ENCODE assay signal across 8 cellular contexts in the genomic region with DNA sequence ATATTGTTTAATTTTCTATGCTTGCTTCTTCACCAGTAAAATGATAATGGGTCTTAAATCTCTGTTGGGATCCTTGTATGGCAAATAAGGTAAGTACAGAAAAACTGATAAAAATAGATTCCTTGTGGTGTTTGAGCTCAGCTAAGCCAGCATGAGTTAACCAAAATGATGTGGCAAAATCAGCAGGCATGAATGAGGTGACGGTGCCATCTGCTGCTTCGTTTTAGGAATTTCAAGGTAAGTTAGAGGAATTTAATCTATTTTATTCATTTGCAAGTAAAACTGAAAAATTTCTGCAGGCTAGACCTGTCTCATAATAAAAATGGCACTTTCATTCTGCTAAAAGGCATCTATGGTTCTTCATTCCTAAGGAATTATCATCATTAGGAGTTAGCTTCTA. TPM values are rescaled to one million over a fixed set of nuclear protein-coding genes. Genes with fewer than 3 reads are reported as not detected.
DNase-seq lines count a peak whose midpoint lies in the region; ATAC-seq, FAIRE-seq and TF ChIP-seq lines count a peak whose summit lies in the region.

No MANE protein-coding gene starts in this region.

- no peaks in the 10 kb centered on the region for H3K9me3 Mint-ChIP-seq in activated naive CD4-positive, alpha-beta T cell treated with anti-CD3 and anti-CD28 coated beads for 36 hours

- no peak for TF ChIP-seq EP300 in sigmoid colon (IDR thresholded peaks at IDR 0.05)

- no peaks in the 10 kb centered on the region for H3K27me3 ChIP-seq in BJ (ENCODE audit: control insufficient read depth, insufficient read depth, low read length)
- no peaks in the 10 kb centered on the region for H3K27me3 ChIP-seq in heart left ventricle
- no peaks in the 10 kb centered on the region for H3K27me3 ChIP-seq in sigmoid colon

- H3K27ac ChIP-seq in heart left ventricle (no peak overlapping the region), sigmoid colon (no peak overlapping the region)

- H3K4me1 ChIP-seq in heart left ventricle (peaks cover 0 to 11% (median 6%) of the 10 kb centered on the region in 12 donors), sigmoid colon (peaks cover 0 to 13% (median 5%) of the 10 kb centered on the region in 4 donors)

- no peak overlapping the region for H3K4me3 Mint-ChIP-seq in activated naive CD4-positive, alpha-beta T cell treated with anti-CD3 and anti-CD28 coated beads for 36 hours

- ATAC-seq in heart left ventricle (peak in 2 of 4 donors; percentile 60 to 62), GM21515 (IDR thresholded peaks at IDR 0.05; ENCODE audit: unreplicated experiment) (no peak)

- H3K36me3 Mint-ChIP-seq in activated naive CD4-positive, alpha-beta T cell treated with anti-CD3 and anti-CD28 coated beads for 36 hours (ENCODE audit: low read depth): no peaks in the 10 kb centered on the region

- H3K27me3 Mint-ChIP-seq in activated naive CD4-positive, alpha-beta T cell treated with anti-CD3 and anti-CD28 coated beads for 36 hours (ENCODE audit: low read depth): peaks cover 2% of the 10 kb centered on the region

- peaks cover 2% of the 10 kb centered on the region for H3K4me1 Mint-ChIP-seq in activated naive CD4-positive, alpha-beta T cell treated with anti-CD3 and anti-CD28 coated beads for 36 hours (ENCODE audit: low read depth)

- no peaks in the 10 kb centered on the region for H3K9me3 ChIP-seq in heart left ventricle
- H3K9me3 ChIP-seq in sigmoid colon: no peaks in the 10 kb centered on the region

- POLR2A ChIA-PET in BJ (lab: Charles Lee): no interaction called here

- CTCF ChIA-PET in BJ (lab: Yijun Ruan, JAX): interaction anchor here (0.6 to 3.8 kb wide), 25 partner anchors 8 to 392 kb away, joined by 3 to 73 read pairs (median 5); partner anchors contain the start of genes CLEC12B, CLEC1A, CLEC7A and CLEC9A
- CTCF ChIA-PET in activated naive CD4-positive, alpha-beta T cell treated with anti-CD3 and anti-CD28 coated beads for 36 hours (lab: Charles Lee): interaction anchor here (0.7 to 3.3 kb wide), 27 partner anchors 10 to 397 kb away, joined by 3 to 21 read pairs (median 4); partner anchors contain the start of genes CLEC12B, CLEC1A, CLEC7A and CLEC9A

- no peak overlapping the region for H3K4me3 ChIP-seq in BJ (ENCODE audit: low read depth, low read length)
- no peak overlapping the region for H3K4me3 ChIP-seq in heart left ventricle
- H3K4me3 ChIP-seq in sigmoid colon: no peak overlapping the region

- H3K27ac Mint-ChIP-seq in activated naive CD4-positive, alpha-beta T cell treated with anti-CD3 and anti-CD28 coated beads for 36 hours: no peak overlapping the region

- TF ChIP-seq CTCF in BJ (IDR thresholded peaks at IDR 0.05; ENCODE audit: insufficient read depth, low read depth, low read length) (peak; percentile 58), heart left ventricle (IDR thresholded peaks at IDR 0.05) (peak in 11 of 12 donors; percentile 43 to 72 (median 67)), sigmoid colon (IDR thresholded peaks at IDR 0.05) (peak in 3 of 4 experiments; percentile 29 to 31 (median 30))

- intact Hi-C loops in activated naive CD4-positive, alpha-beta T cell treated with anti-CD3 and anti-CD28 coated beads for 36 hours (cut with micrococcal nuclease): loop anchor here (1.0 to 10.0 kb wide), 7 partner anchors 107 to 505 kb away; partner anchors contain the start of gene CLEC12B
- intact Hi-C loops in heart left ventricle (cut with DNase I) (loop anchor here in 8 of 10 donors (1.0 to 5.0 kb wide), 6 partner anchors 105 to 388 kb away; partner anchors contain the start of genes CLEC9A (in 2 of the 8) and CLEC12B (in 1 of the 8)), sigmoid colon (cut with DNase I) (loop anchor here (5.0 kb wide), 1 partner anchor 108 kb away; the partner anchor contains the start of gene CLEC9A)

- H3K36me3 ChIP-seq in BJ (ENCODE audit: control insufficient read depth, insufficient read depth, low read length) (no peaks in the 10 kb centered on the region), heart left ventricle (no peaks in the 10 kb centered on the region), sigmoid colon (no peaks in the 10 kb centered on the region)

- DNase-seq in BJ (ENCODE audit: low read depth): no peak
- DNase-seq in H54 (ENCODE audit: insufficient read length, low spot score): no peak
- peak; percentile 85 for DNase-seq in OCI-M1 (lab: John Stamatoyannopoulos, UW)
- peak; percentile 73 for DNase-seq in activated naive CD4-positive, alpha-beta T cell treated with anti-CD3 and anti-CD28 coated beads for 36 hours
- DNase-seq in heart left ventricle: peak in 3 of 5 donors; percentile 29 to 34 (median 33)
- no peak for DNase-seq in sigmoid colon
- no peak for DNase-seq in cortex of kidney (lab: John Stamatoyannopoulos, UW)

- FAIRE-seq in H54 (lab: Jason Lieb, UNC): peak; percentile 82

- TF ChIP-seq POLR2A in H54 (IDR thresholded peaks at IDR 0.05; ENCODE audit: low read depth, low read length) (no peak), heart left ventricle (IDR thresholded peaks at IDR 0.05) (no peak), sigmoid colon (IDR thresholded peaks at IDR 0.05) (no peak)

- WGBS in heart left ventricle, 4 donors: 12 to 25% (median 19%) methylated on average over 2 of the region's 2 CpGs
- 16 to 21% methylated on average over 2 of the region's 2 CpGs for WGBS in sigmoid colon, 2 donors

RNA-seq across cellular contexts. Expression of gene CLEC7A, which starts 10.0 kb away (rescaled TPM):
- not detected in 2 replicates for polyA plus RNA-seq in BJ (2011; rRNA removed)
- polyA minus RNA-seq in BJ (2011; rRNA and poly(A)+ RNA removed): not detected in 2 replicates
- total RNA-seq in activated naive CD4-positive, alpha-beta T cell treated with anti-CD3 and anti-CD28 coated beads for 36 hours: not detected
- 10 to 100 TPM in 1 of 9 donors, 1 to 10 TPM in 6, under 1 TPM in 2; 0.83 to 31.5 (median 1.9) TPM for total RNA-seq in heart left ventricle
- 1 to 10 TPM; 1.1 to 2.7 TPM for polyA plus RNA-seq in heart left ventricle
- 10 to 100 TPM in 1 of 4 donors, 1 to 10 TPM in 3; 6.1 to 11.1 (median 8.8) TPM for total RNA-seq in sigmoid colon
- polyA plus RNA-seq in sigmoid colon: 10 to 100 TPM in 1 of 3 donors, 1 to 10 TPM in 2; 1.8 to 10.2 (median 9.8) TPM

RNA-seq across cellular contexts. Expression of gene OLR1, which starts 31.9 kb away (rescaled TPM):
- polyA plus RNA-seq in BJ (2011; rRNA removed) (6.9 and 9.1 TPM in 2 replicates), heart left ventricle (under 1 TPM; 0.07 to 0.38 TPM), sigmoid colon (1 to 10 TPM in 1 of 3 donors, under 1 TPM in 1, not detected in 1; 0.10 to 1.2 TPM)
- 3.1 and 4.4 TPM in 2 replicates for polyA minus RNA-seq in BJ (2011; rRNA and poly(A)+ RNA removed)
- total RNA-seq in activated naive CD4-positive, alpha-beta T cell treated with anti-CD3 and anti-CD28 coated beads for 36 hours: not detected
- total RNA-seq in heart left ventricle (1 to 10 TPM in 2 of 9 donors, under 1 TPM in 5, not detected in 2; 0.34 to 1.6 (median 0.81) TPM), sigmoid colon (1 to 10 TPM in 1 of 4 donors, under 1 TPM in 1, not detected in 2; 0.36 to 3.3 TPM)

RNA-seq across cellular contexts. Expression of gene TMEM52B, which starts 38.8 kb away (rescaled TPM):
- 0.85 and 1.4 TPM in 2 replicates for polyA plus RNA-seq in BJ (2011; rRNA removed)
- 0.62 and 3.4 TPM in 2 replicates for polyA minus RNA-seq in BJ (2011; rRNA and poly(A)+ RNA removed)
- not detected for total RNA-seq in activated naive CD4-positive, alpha-beta T cell treated with anti-CD3 and anti-CD28 coated beads for 36 hours
- total RNA-seq in heart left ventricle: under 1 TPM in 1 of 9 donors, not detected in 8; 0.53 TPM
- polyA plus RNA-seq in heart left ventricle: under 1 TPM in 1 of 2 donors, not detected in 1; 0.03 TPM
- not detected for total RNA-seq in sigmoid colon
- polyA plus RNA-seq in sigmoid colon: 1 to 10 TPM in 1 of 3 donors, under 1 TPM in 1, not detected in 1; 0.12 to 1.2 TPM

RNA-seq across cellular contexts. Expression of gene CLEC1A, which starts 41.2 kb away (rescaled TPM):
- polyA plus RNA-seq in BJ (2011; rRNA removed) (0.80 TPM in 2 replicates), heart left ventricle (1 to 10 TPM; 2.5 to 3.1 TPM), sigmoid colon (1 to 10 TPM in 1 of 3 donors, not detected in 2; 2.0 TPM)
- 0.28 TPM in 1 of 2 replicates, not detected in the other for polyA minus RNA-seq in BJ (2011; rRNA and poly(A)+ RNA removed)
- not detected for total RNA-seq in activated naive CD4-positive, alpha-beta T cell treated with anti-CD3 and anti-CD28 coated beads for 36 hours
- total RNA-seq in heart left ventricle (1 to 10 TPM; 1.2 to 7.3 (median 2.5) TPM), sigmoid colon (1 to 10 TPM; 1.1 to 4.8 (median 2.3) TPM)

Comparison
In these comparisons a context has a peak if more than half of its experiments do, and no peak if none do; other contexts are left out.
1. DNase-seq: peak in OCI-M1 (single experiment), activated naive CD4-positive, alpha-beta T cell treated with anti-CD3 and anti-CD28 coated beads for 36 hours (single experiment) and heart left ventricle (3 of 5); none in BJ (single experiment), H54 (single experiment), sigmoid colon (single experiment) and cortex of kidney (single experiment).
2. Peak in every context shown above with its lines, with median percentiles within 50 percentile points of each other: CTCF ChIP-seq.